10 cellular contexts compared by ENCODE assay signal in genomic region chr4:36209941-36210663, GRCh38. TPM values are rescaled to one million over a fixed set of nuclear protein-coding genes. Genes with fewer than 3 reads are reported as not detected.
DNase-seq lines count a peak whose midpoint lies in the region; ATAC-seq and TF ChIP-seq lines count a peak whose summit lies in the region.
"Had no signal": no experiment of that assay in that cellular context is flagged by ENCODE, and none has a peak within 500 bp of the region (broad histone marks: within the 10 kb centered on the region; RNA-seq: fewer than 3 reads in every experiment).

No MANE protein-coding gene starts in this region.

- H3K36me3 ChIP-seq in mammary epithelial cell (ENCODE audit: insufficient read depth, low read length), result peaks cover 1% of the 10 kb centered on the region
- no peaks in the 10 kb centered on the region for H3K36me3 ChIP-seq in breast epithelium
- H3K36me3 ChIP-seq in right lobe of liver, result peaks cover 0 to 4% (median 0%) of the 10 kb centered on the region in 4 donors

- no peaks in the 10 kb centered on the region for H3K9me3 Mint-ChIP-seq in activated naive CD8-positive, alpha-beta T cell treated with anti-CD3 and anti-CD28 coated beads for 36 hours
- H3K9me3 Mint-ChIP-seq: brain had no signal

- H3K4me1 Mint-ChIP-seq in activated naive CD8-positive, alpha-beta T cell treated with anti-CD3 and anti-CD28 coated beads for 36 hours, result peaks cover 37% of the 10 kb centered on the region

- ATAC-seq in HG02885 (IDR thresholded peaks at IDR 0.05; ENCODE audit: poor library complexity, unreplicated experiment), result peak; percentile 70
- ATAC-seq in right lobe of liver, result no peak

- no peak for TF ChIP-seq POLR2A in breast epithelium (IDR thresholded peaks at IDR 0.05)
- no peak for TF ChIP-seq POLR2A in right lobe of liver (IDR thresholded peaks at IDR 0.05)

- H3K4me1 ChIP-seq in mammary epithelial cell (ENCODE audit: insufficient read depth, low read length) (no peaks in the 10 kb centered on the region), breast epithelium (no peaks in the 10 kb centered on the region), right lobe of liver (peaks cover 0 to 23% (median 9%) of the 10 kb centered on the region in 4 donors)

- H3K36me3 Mint-ChIP-seq in activated naive CD8-positive, alpha-beta T cell treated with anti-CD3 and anti-CD28 coated beads for 36 hours, result peaks cover 38% of the 10 kb centered on the region
- H3K36me3 Mint-ChIP-seq: brain had no signal

- H2AFZ ChIP-seq in mammary epithelial cell (ENCODE audit: low read depth, low read length), result no peak overlapping the region

- H3K4me3 Mint-ChIP-seq in activated naive CD8-positive, alpha-beta T cell treated with anti-CD3 and anti-CD28 coated beads for 36 hours, result no peak overlapping the region

- H3K27ac ChIP-seq in mammary epithelial cell (ENCODE audit: insufficient read depth, low read depth, low read length) (no peak overlapping the region), breast epithelium (no peak overlapping the region), temporal lobe (ENCODE audit: low read depth, low read length) (peak overlapping the region; percentile 97), right lobe of liver (no peak overlapping the region)

- peaks cover 7% of the 10 kb centered on the region for H3K79me2 ChIP-seq in mammary epithelial cell (ENCODE audit: insufficient read depth, low read length)

- dilution Hi-C loops in mammary epithelial cell (cut with HindIII; ENCODE audit: low sequenced_read_pairs), result no loop called here

- H3K9ac ChIP-seq in mammary epithelial cell (ENCODE audit: insufficient read depth, low read length), result no peak overlapping the region

- in situ Hi-C loops in mammary epithelial cell (cut with MboI; ENCODE audit: low sequenced_read_pairs in 2 of 2), result no loop called here

- CTCF ChIA-PET in mammary epithelial cell (lab: Charles Lee; ENCODE audit: low non-redundant PET), result no interaction called here

- no peaks in the 10 kb centered on the region for H4K20me1 ChIP-seq in mammary epithelial cell (ENCODE audit: insufficient read depth, low read length)

- H3K9me3 ChIP-seq in mammary epithelial cell (replicated peaks; ENCODE audit: insufficient read depth, low read length) (no peaks in the 10 kb centered on the region), breast epithelium (no peaks in the 10 kb centered on the region), right lobe of liver (no peaks in the 10 kb centered on the region)

- H3K4me3 ChIP-seq in mammary epithelial cell (replicated peaks in 1 of 3; ENCODE audit: insufficient read depth in 1 of 3, low read depth in 2 of 3, low read length in 3 of 3), result no peak overlapping the region
- no peak overlapping the region for H3K4me3 ChIP-seq in breast epithelium
- no peak overlapping the region for H3K4me3 ChIP-seq in right lobe of liver

- intact Hi-C loops in mammary epithelial cell (cut with micrococcal nuclease), result no loop called here
- intact Hi-C loops in breast epithelium (cut with DNase I; ENCODE audit: low total_unique reads), result no loop called here
- intact Hi-C loops in right lobe of liver (cut with DNase I), result no loop called here

- DNase-seq in mammary epithelial cell (peak; percentile 8), breast epithelium (ENCODE audit: low spot score in 2 of 2) (no peak), right lobe of liver (no peak), NCI-H446 treated with DMSO at 0.1 percent for 48 hours (lab: John Stamatoyannopoulos, UW) (no peak), NCI-H2171 (lab: John Stamatoyannopoulos, UW) (no peak)
- no peak for DNase-seq in activated naive CD8-positive, alpha-beta T cell treated with anti-CD3 and anti-CD28 coated beads for 36 hours
- DNase-seq: NCI-H187 treated with DMSO at 0.1 percent for 48 hours had no signal

- TF ChIP-seq CTCF in mammary epithelial cell (conservative IDR thresholded peaks at IDR 0.05 in 1 of 2, IDR thresholded peaks at IDR 0.05 in 1 of 2; ENCODE audit: extremely low read depth in 1 of 2, insufficient read depth in 1 of 2, low read depth in 1 of 2, low read length in 2 of 2), result no peak
- no peak for TF ChIP-seq CTCF in breast epithelium (IDR thresholded peaks at IDR 0.05)
- no peak for TF ChIP-seq CTCF in right lobe of liver (IDR thresholded peaks at IDR 0.05)

- no peak overlapping the region for H3K4me2 ChIP-seq in mammary epithelial cell (ENCODE audit: insufficient read depth, low read depth, low read length)

- peak overlapping the region; percentile 72 for H3K27ac Mint-ChIP-seq in activated naive CD8-positive, alpha-beta T cell treated with anti-CD3 and anti-CD28 coated beads for 36 hours

- H3K27me3 ChIP-seq in mammary epithelial cell (ENCODE audit: insufficient read depth, low read length) (no peaks in the 10 kb centered on the region), breast epithelium (no peaks in the 10 kb centered on the region), right lobe of liver (no peaks in the 10 kb centered on the region)

- WGBS in mammary epithelial cell (ENCODE audit: low coverage, missing lambda C conversion rate), result 87% methylated on average over 6 of the region's 7 CpGs
- 65% methylated on average over 7 of the region's 7 CpGs for WGBS in right lobe of liver (ENCODE audit: insufficient coverage, low coverage, low lambda C conversion rate, missing lambda C conversion rate)

- BruUV-seq in mammary epithelial cell (replicated peaks; lab: Mats Ljungman, UMichigan), result no TSS peak

- H3K27me3 Mint-ChIP-seq in activated naive CD8-positive, alpha-beta T cell treated with anti-CD3 and anti-CD28 coated beads for 36 hours, result no peaks in the 10 kb centered on the region

RNA-seq across cellular contexts. Expression of gene ARAP2, which starts 34.2 kb away (rescaled TPM):
- total RNA-seq in mammary epithelial cell, result 10 to 100 TPM; 13.1 to 25.2 TPM
- polyA plus RNA-seq in mammary epithelial cell, result 2.8 TPM
- polyA minus RNA-seq in mammary epithelial cell, result 7.0 TPM
- total RNA-seq in breast epithelium, result 10 to 100 TPM; 21.3 to 71.4 (median 23.2) TPM
- 10 to 100 TPM; 21.0 to 27.0 TPM for total RNA-seq in activated naive CD8-positive, alpha-beta T cell treated with anti-CD3 and anti-CD28 coated beads for 36 hours
- total RNA-seq in temporal lobe, result 55.1 TPM
- total RNA-seq in right lobe of liver, result 10 to 100 TPM in 3 of 6 experiments, 1 to 10 TPM in 3; 6.4 to 15.4 (median 10.2) TPM
